In genomic region chr2:64641585-64641984, GRCh38 we compare ENCODE assay signal across 1 cellular context.
A peak's percentile ranks its signal among the peaks of the same experiment; 100 is the strongest.
TF ChIP-seq lines count a peak whose summit lies in the region.

No MANE protein-coding gene starts in this region.

TF ChIP-seq in K562, 482 proteins besides CTCF, POLR2A, EP300 and RAD21 (continued from another document):
- TF ChIP-seq MAX (CRISPR knock-in tag; IDR thresholded peaks at IDR 0.05): 0 out of 2 replicates have a peak, but pooled peaks have one; percentile 16
- TF ChIP-seq NFE2L1 (tag; IDR thresholded peaks at IDR 0.05; ENCODE audit: borderline replicate concordance, low read depth): no peak
- no peak for TF ChIP-seq ETV6 (IDR thresholded peaks at IDR 0.05; ENCODE audit: borderline replicate concordance in 1 of 2, low read depth in 2 of 2, low read length in 1 of 2)
- no peak for TF ChIP-seq ETV6 (CRISPR knock-in tag; IDR thresholded peaks at IDR 0.05; ENCODE audit: borderline replicate concordance)
- TF ChIP-seq CBX3 (IDR thresholded peaks at IDR 0.05; ENCODE audit: borderline replicate concordance in 1 of 2, low read length in 2 of 2): no peak
- TF ChIP-seq ZEB2 (IDR thresholded peaks at IDR 0.05): peak; percentile 83
- no peak for TF ChIP-seq PML (IDR thresholded peaks at IDR 0.05; ENCODE audit: low read length)
- TF ChIP-seq ZNF766 (CRISPR knock-in tag; conservative IDR thresholded peaks at IDR 0.05): no peak
- no peak for TF ChIP-seq ARID3A (IDR thresholded peaks at IDR 0.05; ENCODE audit: borderline replicate concordance, low read depth, low read length)
- peak; percentile 49 for TF ChIP-seq TAF9B (IDR thresholded peaks at IDR 0.05; ENCODE audit: partially characterized antibody)
- no peak for TF ChIP-seq ZMIZ1 (IDR thresholded peaks at IDR 0.05; ENCODE audit: low read depth in 2 of 2, low read length in 2 of 2)
- no peak for TF ChIP-seq MLLT1 (IDR thresholded peaks at IDR 0.05)
- no peak for TF ChIP-seq SPI1 (IDR thresholded peaks at IDR 0.05; ENCODE audit: borderline replicate concordance, low read depth, low read length)
- TF ChIP-seq TBL1XR1 (IDR thresholded peaks at IDR 0.05; ENCODE audit: low read length in 2 of 2): no peak
- no peak for TF ChIP-seq IRF2 (CRISPR knock-in tag; IDR thresholded peaks at IDR 0.05)
- peak; percentile 58 for TF ChIP-seq RBBP5 (IDR thresholded peaks at IDR 0.05; ENCODE audit: borderline replicate concordance, insufficient read depth, low read length, poor library complexity, severe bottlenecking)
- no peak for TF ChIP-seq LARP7 (IDR thresholded peaks at IDR 0.05)
- TF ChIP-seq ZNF253 (CRISPR knock-in tag; conservative IDR thresholded peaks at IDR 0.05): no peak
- TF ChIP-seq TFAP4 (CRISPR knock-in tag; IDR thresholded peaks at IDR 0.05; ENCODE audit: borderline replicate concordance): peak; percentile 33; the same call in 1 of the 2 replicates
- no peak for TF ChIP-seq ARID4B (CRISPR knock-in tag; IDR thresholded peaks at IDR 0.05)
- no peak for TF ChIP-seq ZNF41 (CRISPR knock-in tag; conservative IDR thresholded peaks at IDR 0.05)
- no peak for TF ChIP-seq ZNF146 (CRISPR knock-in tag; IDR thresholded peaks at IDR 0.05; ENCODE audit: unreplicated experiment)
- no peak for TF ChIP-seq TCF7 (IDR thresholded peaks at IDR 0.05; ENCODE audit: borderline replicate concordance)
- TF ChIP-seq ZNF282 (CRISPR knock-in tag; IDR thresholded peaks at IDR 0.05): no peak
TF ChIP-seq in K562: peak in this region for 13.
